ENCODE assay signal across 9 cellular contexts in the genomic region with DNA sequence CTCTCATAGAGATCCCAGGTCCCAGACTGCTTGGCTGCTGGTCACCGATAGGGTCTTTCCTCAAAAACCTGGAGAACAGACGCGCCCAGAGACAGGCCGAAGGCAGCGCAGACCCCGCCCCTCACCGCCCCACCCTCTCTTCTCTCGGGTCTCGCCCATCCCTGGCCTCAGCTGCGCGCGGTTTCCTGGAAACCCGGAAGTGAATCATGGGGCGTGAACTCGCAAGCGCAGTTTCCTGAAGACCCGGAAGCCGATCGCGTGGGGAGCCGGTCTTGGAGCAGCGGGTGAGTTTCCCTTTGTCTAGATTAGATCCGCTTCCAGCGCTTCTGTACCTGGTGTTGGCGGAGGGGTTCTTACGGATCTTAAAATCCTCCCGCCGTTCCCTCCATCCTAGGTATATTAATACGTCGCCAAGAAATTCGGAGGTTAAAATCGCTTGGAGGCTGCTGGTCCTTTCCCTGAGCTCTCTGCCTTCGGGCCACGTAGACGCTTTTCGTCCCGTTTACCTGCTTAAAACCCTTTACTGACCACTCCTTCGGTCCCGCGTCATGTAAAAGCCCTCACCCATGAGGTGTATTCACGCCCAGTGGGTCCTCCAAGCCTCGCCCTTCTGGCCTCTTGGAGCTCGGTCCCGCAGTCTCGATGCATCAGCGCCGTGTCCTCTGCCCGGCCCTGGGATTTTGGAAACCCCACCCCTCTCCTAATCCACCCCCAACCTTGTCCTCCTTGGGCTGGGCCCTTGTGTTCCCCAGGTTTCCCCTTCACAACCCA. TPM values are rescaled to one million over a fixed set of nuclear protein-coding genes. Genes with fewer than 3 reads are reported as not detected.
DNase-seq lines count a peak whose midpoint lies in the region; ATAC-seq and TF ChIP-seq lines count a peak whose summit lies in the region.
"Had no signal": no experiment of that assay in that cellular context is flagged by ENCODE, and none has a peak within 500 bp of the region (broad histone marks: within the 10 kb centered on the region; RNA-seq: fewer than 3 reads in every experiment).

A gene (plus strand): TSS at position 230 of the 771 bp plus-strand sequence. CDS start 48,293 bp downstream, outside the sequence.

- H3K27me3 Mint-ChIP-seq in activated B cell treated with CpG ODN at 0.5 μM for 24 hours = no peaks in the 10 kb centered on the region

- no peak for TF ChIP-seq CTCF in activated B cell treated with CpG ODN at 0.5 μM for 24 hours (IDR thresholded peaks at IDR 0.05)

- DNase-seq in HCEC 1CT (peak; percentile 57), activated B cell treated with CpG ODN at 0.5 μM for 24 hours (peak; percentile 28), brain pericyte (ENCODE audit: low read depth, low spot score) (peak; percentile 15), iPS-NIHi7 (ENCODE audit: extremely low spot score) (peak; percentile 98)
- DNase-seq in stimulated activated CD4-positive, alpha-beta T cell treated with anti-CD3 and anti-CD28 coated beads, Interleukin-12 subunit alpha, Interleukin-12 subunit beta, amount 100 ng/mL, for 4 hours = peak; percentile 57

- intact Hi-C loops in activated B cell treated with CpG ODN at 0.5 μM for 24 hours (cut with micrococcal nuclease) = no loop called here

- peaks cover 60% of the 10 kb centered on the region for H3K9me3 Mint-ChIP-seq in activated B cell treated with CpG ODN at 0.5 μM for 24 hours

- peak within 1 kb of the TSS; percentile 86 for H3K4me3 Mint-ChIP-seq in activated B cell treated with CpG ODN at 0.5 μM for 24 hours

- H3K36me3 Mint-ChIP-seq in activated B cell treated with CpG ODN at 0.5 μM for 24 hours (ENCODE audit: low read depth) = peaks cover 59% of the 10 kb centered on the region

- peaks cover 14% of the 10 kb centered on the region for H3K4me1 Mint-ChIP-seq in activated B cell treated with CpG ODN at 0.5 μM for 24 hours

- POLR2A ChIA-PET in activated B cell treated with CpG ODN at 0.5 μM for 24 hours (lab: Charles Lee) = interaction anchor here (0.6 kb wide), 3 partner anchors 55 to 703 kb away, joined by 4 to 6 read pairs (median 4); a partner anchor contains a TSS

- peak within 1 kb of the TSS; percentile 61 for H3K27ac Mint-ChIP-seq in activated B cell treated with CpG ODN at 0.5 μM for 24 hours

- ATAC-seq in activated B cell treated with CpG ODN at 0.5 μM for 24 hours (ENCODE audit: low read depth) (peak; percentile 83), GM19467 (IDR thresholded peaks at IDR 0.05; ENCODE audit: unreplicated experiment) (no peak), HG02981 (IDR thresholded peaks at IDR 0.05; ENCODE audit: unreplicated experiment) (no peak), GM18873 (IDR thresholded peaks at IDR 0.05; ENCODE audit: low FRiP score, unreplicated experiment) (no peak)
- ATAC-seq: Panc1 had no signal

- CTCF ChIA-PET in activated B cell treated with CpG ODN at 0.5 μM for 24 hours (lab: Charles Lee) = no interaction called here

RNA-seq across cellular contexts. Expression of the gene that starts here (rescaled TPM):
- total RNA-seq in activated B cell treated with CpG ODN at 0.5 μM for 24 hours = 2.6 and 2.8 TPM in 2 replicates

Comparison
In these comparisons a context has a peak if more than half of its experiments do, and no peak if none do; other contexts are left out.
1. DNase-seq: peak in every context shown above with its lines; median percentile 98 in iPS-NIHi7; 57 in HCEC 1CT; 57 in stimulated activated CD4-positive, alpha-beta T cell treated with anti-CD3 and anti-CD28 coated beads, Interleukin-12 subunit alpha, Interleukin-12 subunit beta, amount 100 ng/mL, for 4 hours; 28 in activated B cell treated with CpG ODN at 0.5 μM for 24 hours; 15 in brain pericyte.